ENCODE assay signal across 15 cellular contexts in genomic region chr11:3144296-3145205, GRCh38. TPM values are rescaled to one million over a fixed set of nuclear protein-coding genes. Genes with fewer than 3 reads are reported as not detected.
A peak's percentile ranks its signal among the peaks of the same experiment; 100 is the strongest.
DNase-seq lines count a peak whose midpoint lies in the region; FAIRE-seq and TF ChIP-seq lines count a peak whose summit lies in the region.
"Had no signal": no experiment of that assay in that cellular context is flagged by ENCODE, and none has a peak within 500 bp of the region (broad histone marks: within the 10 kb centered on the region; RNA-seq: fewer than 3 reads in every experiment).

No MANE protein-coding gene starts in this region.

- H3K27me3 ChIP-seq in BLaER1 treated with 17β-estradiol and CSF1 and Interleukin-3, amounts not matched to agents 10 nM and 100 nM: peaks cover 0 to 21% (median 0%) of the 10 kb centered on the region in 11 experiments; a peak in 5 of 22 replicates
- H3K27me3 ChIP-seq in H7 (ENCODE audit: control insufficient read depth, insufficient read depth, low read length): no peaks in the 10 kb centered on the region
- no peaks in the 10 kb centered on the region for H3K27me3 ChIP-seq in H1 (replicated peaks in 1 of 4; ENCODE audit: control insufficient read depth in 3 of 4, extremely low read depth in 1 of 4, insufficient read depth in 3 of 4, low read length in 3 of 4)
- no peaks in the 10 kb centered on the region for H3K27me3 ChIP-seq in tibial artery
- H3K27me3 ChIP-seq: BE2C had no signal

- 83% methylated on average over 30 of the region's 32 CpGs; no CpG with 5 or more reads in 1 of the 2 experiments for WGBS in H1 (ENCODE audit: extremely low coverage in 1 of 2, insufficient coverage in 1 of 2, insufficient read length in 1 of 2, insufficient replicate concordance in 2 of 2, low coverage in 1 of 2, low lambda C conversion rate in 2 of 2, missing lambda C conversion rate in 1 of 2), 2 experiments

- POLR2A ChIA-PET in H1 (lab: Charles Lee; ENCODE audit: partially characterized antibody): no interaction called here

- H2AK5ac ChIP-seq in H1 (ENCODE audit: low read depth, low read length): 0 out of 2 replicates have a peak overlapping the region, but pooled peaks have one; percentile 39

- H3K56ac ChIP-seq in H1 (replicated peaks; ENCODE audit: insufficient read length, low read depth, low read length): no peak overlapping the region

- no peak overlapping the region for H2BK12ac ChIP-seq in H1 (ENCODE audit: low read depth, low read length)

- H2BK5ac ChIP-seq in H1 (ENCODE audit: low read depth, low read length): 0 out of 2 replicates have a peak overlapping the region, but pooled peaks have one; percentile 16

- peak; percentile 70 for DNase-seq in H7
- DNase-seq in H1 (ENCODE audit: low read depth in 1 of 2, low spot score in 2 of 2): no peak
- no peak for DNase-seq in tibial artery
- DNase-seq in NK-92 treated with Interleukin-12 subunit alpha and Interleukin-12 subunit beta, amount 100 ng/mL, for 24 hours (lab: John Stamatoyannopoulos, UW): no peak
- DNase-seq in ureter (ENCODE audit: low spot score): no peak
- DNase-seq: BE2C; Caco-2; CD8-positive, alpha-beta memory T cell; DND-41; GDM1; IMR-90 had no signal

- no peak overlapping the region for H4K5ac ChIP-seq in H1 (ENCODE audit: insufficient read length, low read depth, low read length)

- no peak overlapping the region for H3K18ac ChIP-seq in H1 (ENCODE audit: extremely low read depth, low read length)

- peak overlapping the region in 3 of 11 experiments; percentile 14 to 50 (median 31); a peak in 2 of 22 replicates for H3K27ac ChIP-seq in BLaER1 treated with 17β-estradiol and CSF1 and Interleukin-3, amounts not matched to agents 10 nM and 100 nM
- H3K27ac ChIP-seq in H1 (ENCODE audit: low read depth, low read length): no peak overlapping the region; the same call in 1 of the 2 replicates
- H3K27ac ChIP-seq in tibial artery: peak overlapping the region; percentile 87 to 93
- H3K27ac ChIP-seq: A549 had no signal

- H3K14ac ChIP-seq in H1 (ENCODE audit: insufficient read length): no peak overlapping the region

- H3K23me2 ChIP-seq in H1 (ENCODE audit: low read depth, low read length): no peaks in the 10 kb centered on the region

- H3K9ac ChIP-seq in BLaER1 treated with 17β-estradiol and CSF1 and Interleukin-3, amounts not matched to agents 10 nM and 100 nM: peak overlapping the region in 7 of 11 experiments; percentile 3 to 67 (median 36); a peak in 9 of 22 replicates
- 0 out of 7 replicates have a peak overlapping the region, but pooled peaks of 1 of the 4 experiments have one; percentile 13 for H3K9ac ChIP-seq in H1 (replicated peaks in 1 of 4; ENCODE audit: extremely low read depth in 1 of 4, low read depth in 3 of 4, low read length in 3 of 4)

- H3K4me3 ChIP-seq in BLaER1 treated with 17β-estradiol and CSF1 and Interleukin-3, amounts not matched to agents 10 nM and 100 nM: no peak overlapping the region
- H3K4me3 ChIP-seq in H7 (ENCODE audit: insufficient read depth, low read depth, low read length) (no peak overlapping the region), H1 (ENCODE audit: extremely low read depth in 1 of 4, insufficient read depth in 2 of 4, low read depth in 3 of 4, low read length in 4 of 4) (no peak overlapping the region), tibial artery (no peak overlapping the region)
- H3K4me3 ChIP-seq: A549 had no signal

- no peak overlapping the region for H2BK15ac ChIP-seq in H1 (ENCODE audit: low read length)

- peak in 1 of 2 experiments; percentile 21; a peak in 1 of 4 replicates for TF ChIP-seq RAD21 in H1 (IDR thresholded peaks at IDR 0.05 in 1 of 2, conservative IDR thresholded peaks at IDR 0.05 in 1 of 2; ENCODE audit: low read depth in 2 of 2, low read length in 2 of 2)

- H3K23ac ChIP-seq in H1 (ENCODE audit: insufficient read length): no peak overlapping the region

- TF ChIP-seq POLR2A in H1 (IDR thresholded peaks at IDR 0.05; ENCODE audit: control extremely low read depth in 1 of 2, low read depth in 2 of 2, low read length in 2 of 2): no peak

- intact Hi-C loops in tibial artery (cut with DNase I; ENCODE audit: low total_unique reads): no loop called here

- FAIRE-seq in H1 (lab: Jason Lieb, UNC): no peak
- FAIRE-seq: A549, GM12892, H54 had no signal

- H3K4me1 ChIP-seq in BLaER1 treated with 17β-estradiol and CSF1 and Interleukin-3, amounts not matched to agents 10 nM and 100 nM: peaks cover 49 to 100% (median 97%) of the 10 kb centered on the region in 10 experiments
- H3K4me1 ChIP-seq in H1 (replicated peaks in 1 of 4; ENCODE audit: control insufficient read depth in 3 of 4, insufficient read depth in 4 of 4, low read length in 3 of 4): peaks cover 0 to 7% (median 0%) of the 10 kb centered on the region in 4 experiments; a peak in 3 of 7 replicates
- peaks cover 24 to 67% (median 56%) of the 10 kb centered on the region in 4 donors for H3K4me1 ChIP-seq in tibial artery
- H3K4me1 ChIP-seq: A549 had no signal

- no peaks in the 10 kb centered on the region for H3K79me2 ChIP-seq in H1 (ENCODE audit: control insufficient read depth in 1 of 2, insufficient read depth in 2 of 2, low read length in 2 of 2)

- CTCF ChIA-PET in H1 (lab: Charles Lee; ENCODE audit: partially characterized antibody): interaction anchor here (0.6 to 3.4 kb wide), 5 partner anchors 9 to 50 kb away, joined by 3 to 14 read pairs (median 4); no protein-coding TSS in a partner anchor

- no peaks in the 10 kb centered on the region for H3K36me3 ChIP-seq in BLaER1 treated with 17β-estradiol and CSF1 and Interleukin-3, amounts not matched to agents 10 nM and 100 nM
- H3K36me3 ChIP-seq in H7 (replicated peaks; ENCODE audit: control insufficient read depth, insufficient read depth, low read length) (no peaks in the 10 kb centered on the region), H1 (ENCODE audit: control insufficient read depth in 2 of 4, insufficient read depth in 4 of 4, low read length in 3 of 4) (no peaks in the 10 kb centered on the region), tibial artery (peaks cover 0 to 15% (median 0%) of the 10 kb centered on the region in 3 donors)
- H3K36me3 ChIP-seq: BE2C had no signal

- TF ChIP-seq EP300 in H1 (IDR thresholded peaks at IDR 0.05; ENCODE audit: borderline replicate concordance in 1 of 2, low read depth in 2 of 2, low read length in 2 of 2): no peak

- TF ChIP-seq CTCF in H1 (IDR thresholded peaks at IDR 0.05; ENCODE audit: control extremely low read depth in 1 of 3, insufficient read depth in 1 of 3, low read depth in 1 of 3, low read length in 3 of 3): no peak
- no peak for TF ChIP-seq CTCF in tibial artery (IDR thresholded peaks at IDR 0.05)

- no peak overlapping the region for H2BK20ac ChIP-seq in H1 (ENCODE audit: low read length)

- no peak overlapping the region for H4K8ac ChIP-seq in H1 (ENCODE audit: extremely low read depth, insufficient read depth, low read length)

- peaks cover under 1% of the 10 kb centered on the region; the same call in 1 of the 2 replicates for H3K79me1 ChIP-seq in H1 (ENCODE audit: low read depth, low read length)

- no peak overlapping the region for H2BK120ac ChIP-seq in H1 (replicated peaks; ENCODE audit: low read depth, low read length)

- H3K4ac ChIP-seq in H1 (replicated peaks; ENCODE audit: insufficient read length, low read depth, low read length): no peak overlapping the region

- no peak overlapping the region for H2AFZ ChIP-seq in H1 (ENCODE audit: low read length)

- peaks cover 51 to 98% (median 90%) of the 10 kb centered on the region in 11 experiments for H4K20me1 ChIP-seq in BLaER1 treated with 17β-estradiol and CSF1 and Interleukin-3, amounts not matched to agents 10 nM and 100 nM
- peaks cover 0 to 6% of the 10 kb centered on the region in 2 experiments for H4K20me1 ChIP-seq in H1 (replicated peaks in 1 of 2; ENCODE audit: control insufficient read depth in 1 of 2, insufficient read depth in 2 of 2, low read length in 2 of 2)

- H3K9me3 ChIP-seq in BLaER1 treated with 17β-estradiol and CSF1 and Interleukin-3, amounts not matched to agents 10 nM and 100 nM (replicated peaks in 1 of 11): no peaks in the 10 kb centered on the region
- H3K9me3 ChIP-seq in H1 (ENCODE audit: insufficient read depth in 2 of 2, low read depth in 1 of 2, low read length in 1 of 2) (no peaks in the 10 kb centered on the region), tibial artery (no peaks in the 10 kb centered on the region)
- H3K9me3 ChIP-seq: A549, BE2C, Caco-2 had no signal

- H3K4me2 ChIP-seq in BLaER1 treated with 17β-estradiol and CSF1 and Interleukin-3, amounts not matched to agents 10 nM and 100 nM: peak overlapping the region in 10 of 11 experiments; percentile 72 to 97 (median 86); a peak in 19 of 22 replicates
- H3K4me2 ChIP-seq in H1 (ENCODE audit: insufficient read depth in 1 of 2, low read depth in 2 of 2, low read length in 2 of 2): no peak overlapping the region
- H3K4me2 ChIP-seq: A549 had no signal

- no peak overlapping the region for H4K91ac ChIP-seq in H1 (replicated peaks; ENCODE audit: insufficient read length, low read length)

TF ChIP-seq in H1, 55 proteins besides CTCF, POLR2A, EP300 and RAD21 (continues in another document):
- TF ChIP-seq RXRA (IDR thresholded peaks at IDR 0.05; ENCODE audit: insufficient read depth, low read depth, low read length) (no peak), SIN3A (conservative IDR thresholded peaks at IDR 0.05 in 1 of 2, IDR thresholded peaks at IDR 0.05 in 1 of 2; ENCODE audit: low read depth in 1 of 2, low read length in 2 of 2) (no peak), NANOG (IDR thresholded peaks at IDR 0.05; ENCODE audit: insufficient read depth, low read depth, low read length, poor library complexity, severe bottlenecking) (no peak), SP4 (IDR thresholded peaks at IDR 0.05; ENCODE audit: low read length) (no peak), BRCA1 (IDR thresholded peaks at IDR 0.05; ENCODE audit: low read depth, low read length) (no peak)
- TF ChIP-seq, protein P1, sequence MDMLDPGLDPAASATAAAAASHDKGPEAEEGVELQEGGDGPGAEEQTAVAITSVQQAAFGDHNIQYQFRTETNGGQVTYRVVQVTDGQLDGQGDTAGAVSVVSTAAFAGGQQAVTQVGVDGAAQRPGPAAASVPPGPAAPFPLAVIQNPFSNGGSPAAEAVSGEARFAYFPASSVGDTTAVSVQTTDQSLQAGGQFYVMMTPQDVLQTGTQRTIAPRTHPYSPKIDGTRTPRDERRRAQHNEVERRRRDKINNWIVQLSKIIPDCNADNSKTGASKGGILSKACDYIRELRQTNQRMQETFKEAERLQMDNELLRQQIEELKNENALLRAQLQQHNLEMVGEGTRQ (IDR thresholded peaks at IDR 0.05; ENCODE audit: low read length): no peak

RNA-seq across cellular contexts. Expression of gene OSBPL5, which starts 20.6 kb away (rescaled TPM):
- 21.1 and 23.7 TPM in 2 replicates for total RNA-seq in H7 (2014; rRNA removed; shearing (Covaris generic))
- 7.9 and 9.9 TPM in 2 replicates for total RNA-seq in H1 (2021; fragmentation: NEBNext Ultra II Directional; extraction: Animal tissue kit (Norgen Biotek cat#: 25700))
- polyA plus RNA-seq in H1 (2011; rRNA removed): 3.4 and 6.0 TPM in 2 replicates
- polyA plus RNA-seq in H1 (2011; cell fraction: cytosol; rRNA removed): 5.8 TPM
- 19.5 TPM for polyA plus RNA-seq in H1 (2011; cell fraction: nucleus; rRNA removed)
- polyA plus RNA-seq in H1 (2012, experiment 1 of 2): 3.8 to 7.3 TPM (median 6.6 TPM) in 4 replicates
- polyA plus RNA-seq in H1 (2012, experiment 2 of 2): 4.9 TPM
- polyA plus RNA-seq in H1 (2013, experiment 1 of 2): 3.3 TPM
- polyA plus RNA-seq in H1 (2013, experiment 2 of 2): 2.9 TPM
- polyA minus RNA-seq in H1 (2011; rRNA and poly(A)+ RNA removed): 4.3 and 5.5 TPM in 2 replicates
- polyA minus RNA-seq in H1 (2011; cell fraction: cytosol; rRNA and poly(A)+ RNA removed): 9.7 TPM
- 13.0 TPM for polyA minus RNA-seq in H1 (2011; cell fraction: nucleus; rRNA and poly(A)+ RNA removed)
- 84.3 TPM for total RNA-seq in ureter

Comparison
In these comparisons a context has a peak if more than half of its experiments do, and no peak if none do; other contexts are left out.
1. H3K4me2 ChIP-seq: peak in BLaER1 treated with 17β-estradiol and CSF1 and Interleukin-3, amounts not matched to agents 10 nM and 100 nM (10 of 11); none in H1 (0 of 2).